18 cellular contexts compared by ENCODE assay signal in genomic region chr5:143227301-143227700, GRCh38.
DNase-seq lines count a peak whose midpoint lies in the region; ATAC-seq lines count a peak whose summit lies in the region.
"Had no signal": no experiment of that assay in that cellular context is flagged by ENCODE, and none has a peak within 500 bp of the region (broad histone marks: within the 10 kb centered on the region; RNA-seq: fewer than 3 reads in every experiment).

No MANE protein-coding gene starts in this region.

- DNase-seq in activated naive CD4-positive, alpha-beta T cell treated with anti-CD3 and anti-CD28 coated beads for 36 hours = no peak
- DNase-seq in T-helper 2 cell treated with Interferon-gamma antibody and Interleukin-4, amounts not matched to agents 5 μg/mL and 100 μg/mL, for 36 hours (ENCODE audit: low spot score) = no peak
- no peak for DNase-seq in naive thymus-derived CD8-positive, alpha-beta T cell
- no peak for DNase-seq in aorta
- DNase-seq in NCI-H510A treated with DMSO at 0.1 percent for 48 hours (lab: John Stamatoyannopoulos, UW) = no peak
- DNase-seq in middle frontal gyrus (ENCODE audit: extremely low spot score, low spot score) = no peak
- DNase-seq: 8988T, GDM1, KBM-7, NCI-H1048, NCI-H146, NCI-H2081, NCI-H524, SIG-M5 had no signal

- WGBS in aorta, 2 donors = 94 to 99% methylated on average over 6 of the region's 6 CpGs

- H3K36me3 Mint-ChIP-seq in activated naive CD4-positive, alpha-beta T cell treated with anti-CD3 and anti-CD28 coated beads, Interleukin-2, amount 50 U/mL, for 24 hours = peaks cover 8% of the 10 kb centered on the region
- H3K36me3 Mint-ChIP-seq in activated naive CD4-positive, alpha-beta T cell treated with anti-CD3 and anti-CD28 coated beads for 36 hours (ENCODE audit: low read depth) = peaks cover 2% of the 10 kb centered on the region
- peaks cover 15% of the 10 kb centered on the region for H3K36me3 Mint-ChIP-seq in T-helper 2 cell treated with Interferon-gamma antibody and Interleukin-4, amounts not matched to agents 5 μg/mL and 100 μg/mL, for 36 hours (ENCODE audit: low read depth)
- H3K36me3 Mint-ChIP-seq in naive thymus-derived CD8-positive, alpha-beta T cell = peaks cover 0 to 29% (median 15%) of the 10 kb centered on the region in 3 donors

- H3K9ac ChIP-seq in skeletal muscle tissue (ENCODE audit: low read depth in 1 of 3, low read length in 3 of 3) = peak overlapping the region in 1 of 3 donors; percentile 18
- H3K9ac ChIP-seq: BLaER1 had no signal

- peak overlapping the region; percentile 34 for H3K27ac ChIP-seq in skeletal muscle tissue (ENCODE audit: low read depth, low read length)
- H3K27ac ChIP-seq in aorta (ENCODE audit: low read depth in 1 of 2, low read length in 2 of 2) = no peak overlapping the region
- H3K27ac ChIP-seq: BLaER1 had no signal

- peaks cover 1% of the 10 kb centered on the region for H3K27me3 Mint-ChIP-seq in activated naive CD4-positive, alpha-beta T cell treated with anti-CD3 and anti-CD28 coated beads, Interleukin-2, amount 50 U/mL, for 24 hours
- H3K27me3 Mint-ChIP-seq in activated naive CD4-positive, alpha-beta T cell treated with anti-CD3 and anti-CD28 coated beads for 36 hours (ENCODE audit: low read depth) = no peaks in the 10 kb centered on the region
- H3K27me3 Mint-ChIP-seq in T-helper 2 cell treated with Interferon-gamma antibody and Interleukin-4, amounts not matched to agents 5 μg/mL and 100 μg/mL, for 36 hours (ENCODE audit: low read depth) = no peaks in the 10 kb centered on the region
- H3K27me3 Mint-ChIP-seq in naive thymus-derived CD8-positive, alpha-beta T cell = no peaks in the 10 kb centered on the region

- peak overlapping the region; percentile 0 for H3K27ac Mint-ChIP-seq in activated naive CD4-positive, alpha-beta T cell treated with anti-CD3 and anti-CD28 coated beads, Interleukin-2, amount 50 U/mL, for 24 hours
- no peak overlapping the region for H3K27ac Mint-ChIP-seq in activated naive CD4-positive, alpha-beta T cell treated with anti-CD3 and anti-CD28 coated beads for 36 hours
- peak overlapping the region; percentile 27 for H3K27ac Mint-ChIP-seq in T-helper 2 cell treated with Interferon-gamma antibody and Interleukin-4, amounts not matched to agents 5 μg/mL and 100 μg/mL, for 36 hours
- H3K27ac Mint-ChIP-seq in naive thymus-derived CD8-positive, alpha-beta T cell = peak overlapping the region in 7 of 10 donors; percentile 4 to 85 (median 53)

- peaks cover 0 to 2% (median 0%) of the 10 kb centered on the region in 3 donors for H3K36me3 ChIP-seq in skeletal muscle tissue (ENCODE audit: control insufficient read depth in 3 of 3, insufficient read depth in 3 of 3, low read length in 3 of 3)
- H3K36me3 ChIP-seq in aorta (ENCODE audit: control insufficient read depth in 1 of 2, insufficient read depth in 2 of 2, low read length in 1 of 2) = peaks cover 0 to 6% of the 10 kb centered on the region in 2 donors
- H3K36me3 ChIP-seq: HAP-1 had no signal

- peaks cover 23 to 27% (median 27%) of the 10 kb centered on the region in 3 donors for H3K4me1 ChIP-seq in skeletal muscle tissue (ENCODE audit: control insufficient read depth in 3 of 3, insufficient read depth in 3 of 3, low read length in 3 of 3)
- H3K4me1 ChIP-seq in aorta (ENCODE audit: control insufficient read depth in 1 of 2, insufficient read depth in 2 of 2, low read length in 2 of 2) = no peaks in the 10 kb centered on the region
- H3K4me1 ChIP-seq: HAP-1 had no signal

- no peak overlapping the region for H3K4me3 Mint-ChIP-seq in activated naive CD4-positive, alpha-beta T cell treated with anti-CD3 and anti-CD28 coated beads, Interleukin-2, amount 50 U/mL, for 24 hours
- no peak overlapping the region for H3K4me3 Mint-ChIP-seq in activated naive CD4-positive, alpha-beta T cell treated with anti-CD3 and anti-CD28 coated beads for 36 hours
- no peak overlapping the region for H3K4me3 Mint-ChIP-seq in T-helper 2 cell treated with Interferon-gamma antibody and Interleukin-4, amounts not matched to agents 5 μg/mL and 100 μg/mL, for 36 hours
- H3K4me3 Mint-ChIP-seq in naive thymus-derived CD8-positive, alpha-beta T cell = no peak overlapping the region

- CTCF ChIA-PET in activated naive CD4-positive, alpha-beta T cell treated with anti-CD3 and anti-CD28 coated beads for 36 hours (lab: Charles Lee) = no interaction called here

- no peaks in the 10 kb centered on the region for H3K9me3 ChIP-seq in skeletal muscle tissue (ENCODE audit: control insufficient read depth in 3 of 3, low read length in 3 of 3)
- H3K9me3 ChIP-seq in aorta (ENCODE audit: control insufficient read depth, low read length) = no peaks in the 10 kb centered on the region
- H3K9me3 ChIP-seq: BLaER1, HAP-1 had no signal

- no peaks in the 10 kb centered on the region for H3K9me3 Mint-ChIP-seq in activated naive CD4-positive, alpha-beta T cell treated with anti-CD3 and anti-CD28 coated beads, Interleukin-2, amount 50 U/mL, for 24 hours
- H3K9me3 Mint-ChIP-seq in activated naive CD4-positive, alpha-beta T cell treated with anti-CD3 and anti-CD28 coated beads for 36 hours = no peaks in the 10 kb centered on the region
- H3K9me3 Mint-ChIP-seq in T-helper 2 cell treated with Interferon-gamma antibody and Interleukin-4, amounts not matched to agents 5 μg/mL and 100 μg/mL, for 36 hours = no peaks in the 10 kb centered on the region
- H3K9me3 Mint-ChIP-seq in naive thymus-derived CD8-positive, alpha-beta T cell = no peaks in the 10 kb centered on the region

- POLR2A ChIA-PET in naive thymus-derived CD8-positive, alpha-beta T cell (lab: Charles Lee) = no interaction called here

- H3K27me3 ChIP-seq in skeletal muscle tissue (ENCODE audit: control insufficient read depth in 3 of 3, insufficient read depth in 3 of 3, low read length in 3 of 3) (no peaks in the 10 kb centered on the region), aorta (ENCODE audit: control insufficient read depth in 1 of 2, insufficient read depth in 2 of 2, low read length in 1 of 2) (no peaks in the 10 kb centered on the region)
- H3K27me3 ChIP-seq: BLaER1 had no signal

- no peak overlapping the region for H3K4me3 ChIP-seq in skeletal muscle tissue (ENCODE audit: low read length in 3 of 3)
- no peak overlapping the region for H3K4me3 ChIP-seq in aorta (ENCODE audit: low read length in 2 of 2)
- H3K4me3 ChIP-seq: BLaER1, HAP-1 had no signal

- ATAC-seq in naive thymus-derived CD8-positive, alpha-beta T cell = no peak
- ATAC-seq in aorta (ENCODE audit: low FRiP score) = no peak

- H3K4me1 Mint-ChIP-seq in activated naive CD4-positive, alpha-beta T cell treated with anti-CD3 and anti-CD28 coated beads, Interleukin-2, amount 50 U/mL, for 24 hours = peaks cover 33% of the 10 kb centered on the region
- peaks cover 33% of the 10 kb centered on the region for H3K4me1 Mint-ChIP-seq in activated naive CD4-positive, alpha-beta T cell treated with anti-CD3 and anti-CD28 coated beads for 36 hours (ENCODE audit: low read depth)
- peaks cover 69% of the 10 kb centered on the region for H3K4me1 Mint-ChIP-seq in T-helper 2 cell treated with Interferon-gamma antibody and Interleukin-4, amounts not matched to agents 5 μg/mL and 100 μg/mL, for 36 hours (ENCODE audit: low read depth)
- peaks cover 11 to 53% (median 37%) of the 10 kb centered on the region in 4 donors for H3K4me1 Mint-ChIP-seq in naive thymus-derived CD8-positive, alpha-beta T cell

- intact Hi-C loops in activated naive CD4-positive, alpha-beta T cell treated with anti-CD3 and anti-CD28 coated beads for 36 hours (cut with micrococcal nuclease) = loop anchor here (10.0 kb wide), 1 partner anchor 192 kb away; no protein-coding TSS in a partner anchor
- intact Hi-C loops in aorta (cut with DNase I) = no loop called here
